Comparison of ENCODE assay signal across 1 cellular context in the genomic region with DNA sequence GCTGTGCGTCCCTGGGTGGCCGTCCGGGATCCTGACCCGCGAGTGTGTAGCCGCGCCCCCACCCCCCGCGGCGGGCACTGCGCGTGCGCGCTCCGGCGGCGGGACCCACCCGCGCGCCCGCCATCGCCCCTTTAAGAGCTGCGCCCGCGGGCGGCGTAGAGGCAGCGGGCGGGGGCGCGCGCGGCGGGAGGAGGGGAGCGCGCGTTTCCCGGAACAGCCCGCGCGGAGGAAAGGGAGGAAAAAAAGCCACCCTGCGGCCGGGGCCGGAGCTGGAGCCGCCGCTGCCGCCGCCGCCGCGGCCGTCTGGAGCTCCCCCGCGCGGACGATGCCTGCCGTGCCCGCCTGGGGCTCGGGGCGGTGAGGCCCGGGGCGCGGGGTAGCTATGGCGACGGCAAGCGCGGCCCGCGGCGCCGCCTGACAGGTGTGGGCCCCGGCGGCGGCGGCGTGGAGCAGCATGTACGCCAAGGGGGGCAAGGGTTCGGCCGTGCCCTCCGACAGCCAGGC.
TF ChIP-seq lines count a peak whose summit lies in the region.

A gene (plus strand): TSS at position 204 of the 504 bp plus-strand sequence. CDS start 251 bp downstream, at position 455.

TF ChIP-seq in K562, 482 proteins besides CTCF, POLR2A, EP300 and RAD21 (continued from another document and continues in another):
- TF ChIP-seq, protein P1, sequence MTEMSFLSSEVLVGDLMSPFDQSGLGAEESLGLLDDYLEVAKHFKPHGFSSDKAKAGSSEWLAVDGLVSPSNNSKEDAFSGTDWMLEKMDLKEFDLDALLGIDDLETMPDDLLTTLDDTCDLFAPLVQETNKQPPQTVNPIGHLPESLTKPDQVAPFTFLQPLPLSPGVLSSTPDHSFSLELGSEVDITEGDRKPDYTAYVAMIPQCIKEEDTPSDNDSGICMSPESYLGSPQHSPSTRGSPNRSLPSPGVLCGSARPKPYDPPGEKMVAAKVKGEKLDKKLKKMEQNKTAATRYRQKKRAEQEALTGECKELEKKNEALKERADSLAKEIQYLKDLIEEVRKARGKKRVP (CRISPR knock-in tag; IDR thresholded peaks at IDR 0.05) = no peak
- TF ChIP-seq, protein P2, sequence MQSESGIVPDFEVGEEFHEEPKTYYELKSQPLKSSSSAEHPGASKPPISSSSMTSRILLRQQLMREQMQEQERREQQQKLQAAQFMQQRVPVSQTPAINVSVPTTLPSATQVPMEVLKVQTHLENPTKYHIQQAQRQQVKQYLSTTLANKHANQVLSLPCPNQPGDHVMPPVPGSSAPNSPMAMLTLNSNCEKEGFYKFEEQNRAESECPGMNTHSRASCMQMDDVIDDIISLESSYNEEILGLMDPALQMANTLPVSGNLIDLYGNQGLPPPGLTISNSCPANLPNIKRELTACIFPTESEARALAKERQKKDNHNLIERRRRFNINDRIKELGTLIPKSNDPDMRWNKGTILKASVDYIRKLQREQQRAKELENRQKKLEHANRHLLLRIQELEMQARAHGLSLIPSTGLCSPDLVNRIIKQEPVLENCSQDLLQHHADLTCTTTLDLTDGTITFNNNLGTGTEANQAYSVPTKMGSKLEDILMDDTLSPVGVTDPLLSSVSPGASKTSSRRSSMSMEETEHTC (IDR thresholded peaks at IDR 0.05) = no peak
- TF ChIP-seq XRCC3 (IDR thresholded peaks at IDR 0.05) (no peak), HLTF (IDR thresholded peaks at IDR 0.05) (no peak), HNRNPH1 (optimal IDR thresholded peaks at IDR 0.05; ENCODE audit: low read depth, low read length) (no peak), MIER1 (IDR thresholded peaks at IDR 0.05; ENCODE audit: low read depth) (no peak), HSF4 (CRISPR knock-in tag; IDR thresholded peaks at IDR 0.05; ENCODE audit: borderline replicate concordance) (no peak), NONO (IDR thresholded peaks at IDR 0.05; ENCODE audit: low read depth in 2 of 2, low read length in 1 of 2) (peak in 1 of 2 experiments; percentile 90; a peak in 2 of 4 replicates), PYGO2 (tag; IDR thresholded peaks at IDR 0.05) (no peak), TFAM (CRISPR knock-in tag; conservative IDR thresholded peaks at IDR 0.05) (no peak), EGR1 (conservative IDR thresholded peaks at IDR 0.05) (no peak), ZNF354B (CRISPR knock-in tag; IDR thresholded peaks at IDR 0.05) (no peak), BCL6 (CRISPR knock-in tag; IDR thresholded peaks at IDR 0.05) (no peak), RCOR1 (IDR thresholded peaks at IDR 0.05; ENCODE audit: borderline replicate concordance in 1 of 2, low read depth in 2 of 2, low read length in 2 of 2) (peak in 1 of 2 experiments; percentile 9; a peak in 2 of 4 replicates), FOS (IDR thresholded peaks at IDR 0.05; ENCODE audit: extremely low read depth, insufficient read length) (no peak), MTF1 (CRISPR knock-in tag; IDR thresholded peaks at IDR 0.05; ENCODE audit: borderline replicate concordance) (no peak), ZNF3 (CRISPR knock-in tag; IDR thresholded peaks at IDR 0.05) (no peak), ZNF316 (IDR thresholded peaks at IDR 0.05) (no peak), ZNF583 (CRISPR knock-in tag; IDR thresholded peaks at IDR 0.05) (no peak), BRF1 (IDR thresholded peaks at IDR 0.05; ENCODE audit: borderline replicate concordance, extremely low read depth, insufficient read length) (no peak), NRF1 (conservative IDR thresholded peaks at IDR 0.05 in 1 of 2, IDR thresholded peaks at IDR 0.05 in 1 of 2) (peak in 1 of 2 experiments; percentile 92; a peak in 3 of 4 replicates), ZNF696 (CRISPR knock-in tag; conservative IDR thresholded peaks at IDR 0.05) (no peak), CAMTA2 (CRISPR knock-in tag; conservative IDR thresholded peaks at IDR 0.05) (no peak), TRIM28 (IDR thresholded peaks at IDR 0.05) (no peak), SMARCE1 (IDR thresholded peaks at IDR 0.05) (no peak), MAFF (IDR thresholded peaks at IDR 0.05; ENCODE audit: low read length) (no peak), NR1H2 (CRISPR knock-in tag; IDR thresholded peaks at IDR 0.05) (no peak), KHSRP (IDR thresholded peaks at IDR 0.05) (no peak)
- TF ChIP-seq, protein P3, sequence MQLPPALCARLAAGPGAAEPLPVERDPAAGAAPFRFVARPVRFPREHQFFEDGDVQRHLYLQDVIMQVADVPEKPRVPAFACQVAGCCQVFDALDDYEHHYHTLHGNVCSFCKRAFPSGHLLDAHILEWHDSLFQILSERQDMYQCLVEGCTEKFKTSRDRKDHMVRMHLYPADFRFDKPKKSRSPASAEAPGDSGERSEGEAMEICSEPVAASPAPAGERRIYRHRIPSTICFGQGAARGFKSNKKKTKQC (CRISPR knock-in tag; IDR thresholded peaks at IDR 0.05) = peak; percentile 27; the same call in 1 of the 2 replicates
- TF ChIP-seq, protein P4, sequence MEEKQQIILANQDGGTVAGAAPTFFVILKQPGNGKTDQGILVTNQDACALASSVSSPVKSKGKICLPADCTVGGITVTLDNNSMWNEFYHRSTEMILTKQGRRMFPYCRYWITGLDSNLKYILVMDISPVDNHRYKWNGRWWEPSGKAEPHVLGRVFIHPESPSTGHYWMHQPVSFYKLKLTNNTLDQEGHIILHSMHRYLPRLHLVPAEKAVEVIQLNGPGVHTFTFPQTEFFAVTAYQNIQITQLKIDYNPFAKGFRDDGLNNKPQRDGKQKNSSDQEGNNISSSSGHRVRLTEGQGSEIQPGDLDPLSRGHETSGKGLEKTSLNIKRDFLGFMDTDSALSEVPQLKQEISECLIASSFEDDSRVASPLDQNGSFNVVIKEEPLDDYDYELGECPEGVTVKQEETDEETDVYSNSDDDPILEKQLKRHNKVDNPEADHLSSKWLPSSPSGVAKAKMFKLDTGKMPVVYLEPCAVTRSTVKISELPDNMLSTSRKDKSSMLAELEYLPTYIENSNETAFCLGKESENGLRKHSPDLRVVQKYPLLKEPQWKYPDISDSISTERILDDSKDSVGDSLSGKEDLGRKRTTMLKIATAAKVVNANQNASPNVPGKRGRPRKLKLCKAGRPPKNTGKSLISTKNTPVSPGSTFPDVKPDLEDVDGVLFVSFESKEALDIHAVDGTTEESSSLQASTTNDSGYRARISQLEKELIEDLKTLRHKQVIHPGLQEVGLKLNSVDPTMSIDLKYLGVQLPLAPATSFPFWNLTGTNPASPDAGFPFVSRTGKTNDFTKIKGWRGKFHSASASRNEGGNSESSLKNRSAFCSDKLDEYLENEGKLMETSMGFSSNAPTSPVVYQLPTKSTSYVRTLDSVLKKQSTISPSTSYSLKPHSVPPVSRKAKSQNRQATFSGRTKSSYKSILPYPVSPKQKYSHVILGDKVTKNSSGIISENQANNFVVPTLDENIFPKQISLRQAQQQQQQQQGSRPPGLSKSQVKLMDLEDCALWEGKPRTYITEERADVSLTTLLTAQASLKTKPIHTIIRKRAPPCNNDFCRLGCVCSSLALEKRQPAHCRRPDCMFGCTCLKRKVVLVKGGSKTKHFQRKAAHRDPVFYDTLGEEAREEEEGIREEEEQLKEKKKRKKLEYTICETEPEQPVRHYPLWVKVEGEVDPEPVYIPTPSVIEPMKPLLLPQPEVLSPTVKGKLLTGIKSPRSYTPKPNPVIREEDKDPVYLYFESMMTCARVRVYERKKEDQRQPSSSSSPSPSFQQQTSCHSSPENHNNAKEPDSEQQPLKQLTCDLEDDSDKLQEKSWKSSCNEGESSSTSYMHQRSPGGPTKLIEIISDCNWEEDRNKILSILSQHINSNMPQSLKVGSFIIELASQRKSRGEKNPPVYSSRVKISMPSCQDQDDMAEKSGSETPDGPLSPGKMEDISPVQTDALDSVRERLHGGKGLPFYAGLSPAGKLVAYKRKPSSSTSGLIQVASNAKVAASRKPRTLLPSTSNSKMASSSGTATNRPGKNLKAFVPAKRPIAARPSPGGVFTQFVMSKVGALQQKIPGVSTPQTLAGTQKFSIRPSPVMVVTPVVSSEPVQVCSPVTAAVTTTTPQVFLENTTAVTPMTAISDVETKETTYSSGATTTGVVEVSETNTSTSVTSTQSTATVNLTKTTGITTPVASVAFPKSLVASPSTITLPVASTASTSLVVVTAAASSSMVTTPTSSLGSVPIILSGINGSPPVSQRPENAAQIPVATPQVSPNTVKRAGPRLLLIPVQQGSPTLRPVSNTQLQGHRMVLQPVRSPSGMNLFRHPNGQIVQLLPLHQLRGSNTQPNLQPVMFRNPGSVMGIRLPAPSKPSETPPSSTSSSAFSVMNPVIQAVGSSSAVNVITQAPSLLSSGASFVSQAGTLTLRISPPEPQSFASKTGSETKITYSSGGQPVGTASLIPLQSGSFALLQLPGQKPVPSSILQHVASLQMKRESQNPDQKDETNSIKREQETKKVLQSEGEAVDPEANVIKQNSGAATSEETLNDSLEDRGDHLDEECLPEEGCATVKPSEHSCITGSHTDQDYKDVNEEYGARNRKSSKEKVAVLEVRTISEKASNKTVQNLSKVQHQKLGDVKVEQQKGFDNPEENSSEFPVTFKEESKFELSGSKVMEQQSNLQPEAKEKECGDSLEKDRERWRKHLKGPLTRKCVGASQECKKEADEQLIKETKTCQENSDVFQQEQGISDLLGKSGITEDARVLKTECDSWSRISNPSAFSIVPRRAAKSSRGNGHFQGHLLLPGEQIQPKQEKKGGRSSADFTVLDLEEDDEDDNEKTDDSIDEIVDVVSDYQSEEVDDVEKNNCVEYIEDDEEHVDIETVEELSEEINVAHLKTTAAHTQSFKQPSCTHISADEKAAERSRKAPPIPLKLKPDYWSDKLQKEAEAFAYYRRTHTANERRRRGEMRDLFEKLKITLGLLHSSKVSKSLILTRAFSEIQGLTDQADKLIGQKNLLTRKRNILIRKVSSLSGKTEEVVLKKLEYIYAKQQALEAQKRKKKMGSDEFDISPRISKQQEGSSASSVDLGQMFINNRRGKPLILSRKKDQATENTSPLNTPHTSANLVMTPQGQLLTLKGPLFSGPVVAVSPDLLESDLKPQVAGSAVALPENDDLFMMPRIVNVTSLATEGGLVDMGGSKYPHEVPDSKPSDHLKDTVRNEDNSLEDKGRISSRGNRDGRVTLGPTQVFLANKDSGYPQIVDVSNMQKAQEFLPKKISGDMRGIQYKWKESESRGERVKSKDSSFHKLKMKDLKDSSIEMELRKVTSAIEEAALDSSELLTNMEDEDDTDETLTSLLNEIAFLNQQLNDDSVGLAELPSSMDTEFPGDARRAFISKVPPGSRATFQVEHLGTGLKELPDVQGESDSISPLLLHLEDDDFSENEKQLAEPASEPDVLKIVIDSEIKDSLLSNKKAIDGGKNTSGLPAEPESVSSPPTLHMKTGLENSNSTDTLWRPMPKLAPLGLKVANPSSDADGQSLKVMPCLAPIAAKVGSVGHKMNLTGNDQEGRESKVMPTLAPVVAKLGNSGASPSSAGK (IDR thresholded peaks at IDR 0.05) = no peak
- TF ChIP-seq, protein P5, sequence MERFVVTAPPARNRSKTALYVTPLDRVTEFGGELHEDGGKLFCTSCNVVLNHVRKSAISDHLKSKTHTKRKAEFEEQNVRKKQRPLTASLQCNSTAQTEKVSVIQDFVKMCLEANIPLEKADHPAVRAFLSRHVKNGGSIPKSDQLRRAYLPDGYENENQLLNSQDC (CRISPR knock-in tag; IDR thresholded peaks at IDR 0.05) = no peak
- TF ChIP-seq, protein P6, sequence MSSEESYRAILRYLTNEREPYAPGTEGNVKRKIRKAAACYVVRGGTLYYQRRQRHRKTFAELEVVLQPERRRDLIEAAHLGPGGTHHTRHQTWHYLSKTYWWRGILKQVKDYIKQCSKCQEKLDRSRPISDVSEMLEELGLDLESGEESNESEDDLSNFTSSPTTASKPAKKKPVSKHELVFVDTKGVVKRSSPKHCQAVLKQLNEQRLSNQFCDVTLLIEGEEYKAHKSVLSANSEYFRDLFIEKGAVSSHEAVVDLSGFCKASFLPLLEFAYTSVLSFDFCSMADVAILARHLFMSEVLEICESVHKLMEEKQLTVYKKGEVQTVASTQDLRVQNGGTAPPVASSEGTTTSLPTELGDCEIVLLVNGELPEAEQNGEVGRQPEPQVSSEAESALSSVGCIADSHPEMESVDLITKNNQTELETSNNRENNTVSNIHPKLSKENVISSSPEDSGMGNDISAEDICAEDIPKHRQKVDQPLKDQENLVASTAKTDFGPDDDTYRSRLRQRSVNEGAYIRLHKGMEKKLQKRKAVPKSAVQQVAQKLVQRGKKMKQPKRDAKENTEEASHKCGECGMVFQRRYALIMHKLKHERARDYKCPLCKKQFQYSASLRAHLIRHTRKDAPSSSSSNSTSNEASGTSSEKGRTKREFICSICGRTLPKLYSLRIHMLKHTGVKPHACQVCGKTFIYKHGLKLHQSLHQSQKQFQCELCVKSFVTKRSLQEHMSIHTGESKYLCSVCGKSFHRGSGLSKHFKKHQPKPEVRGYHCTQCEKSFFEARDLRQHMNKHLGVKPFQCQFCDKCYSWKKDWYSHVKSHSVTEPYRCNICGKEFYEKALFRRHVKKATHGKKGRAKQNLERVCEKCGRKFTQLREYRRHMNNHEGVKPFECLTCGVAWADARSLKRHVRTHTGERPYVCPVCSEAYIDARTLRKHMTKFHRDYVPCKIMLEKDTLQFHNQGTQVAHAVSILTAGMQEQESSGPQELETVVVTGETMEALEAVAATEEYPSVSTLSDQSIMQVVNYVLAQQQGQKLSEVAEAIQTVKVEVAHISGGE (CRISPR knock-in tag; IDR thresholded peaks at IDR 0.05) = peak in 1 of 3 experiments; percentile 88; a peak in 2 of 6 replicates
- TF ChIP-seq, protein P7, sequence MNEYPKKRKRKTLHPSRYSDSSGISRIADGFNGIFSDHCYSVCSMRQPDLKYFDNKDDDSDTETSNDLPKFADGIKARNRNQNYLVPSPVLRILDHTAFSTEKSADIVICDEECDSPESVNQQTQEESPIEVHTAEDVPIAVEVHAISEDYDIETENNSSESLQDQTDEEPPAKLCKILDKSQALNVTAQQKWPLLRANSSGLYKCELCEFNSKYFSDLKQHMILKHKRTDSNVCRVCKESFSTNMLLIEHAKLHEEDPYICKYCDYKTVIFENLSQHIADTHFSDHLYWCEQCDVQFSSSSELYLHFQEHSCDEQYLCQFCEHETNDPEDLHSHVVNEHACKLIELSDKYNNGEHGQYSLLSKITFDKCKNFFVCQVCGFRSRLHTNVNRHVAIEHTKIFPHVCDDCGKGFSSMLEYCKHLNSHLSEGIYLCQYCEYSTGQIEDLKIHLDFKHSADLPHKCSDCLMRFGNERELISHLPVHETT (CRISPR knock-in tag; conservative IDR thresholded peaks at IDR 0.05 in 1 of 2, IDR thresholded peaks at IDR 0.05 in 1 of 2) = peak in 1 of 2 experiments; percentile 99; a peak in 2 of 4 replicates
- TF ChIP-seq, protein P8, sequence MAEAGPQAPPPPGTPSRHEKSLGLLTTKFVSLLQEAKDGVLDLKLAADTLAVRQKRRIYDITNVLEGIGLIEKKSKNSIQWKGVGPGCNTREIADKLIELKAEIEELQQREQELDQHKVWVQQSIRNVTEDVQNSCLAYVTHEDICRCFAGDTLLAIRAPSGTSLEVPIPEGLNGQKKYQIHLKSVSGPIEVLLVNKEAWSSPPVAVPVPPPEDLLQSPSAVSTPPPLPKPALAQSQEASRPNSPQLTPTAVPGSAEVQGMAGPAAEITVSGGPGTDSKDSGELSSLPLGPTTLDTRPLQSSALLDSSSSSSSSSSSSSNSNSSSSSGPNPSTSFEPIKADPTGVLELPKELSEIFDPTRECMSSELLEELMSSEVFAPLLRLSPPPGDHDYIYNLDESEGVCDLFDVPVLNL (CRISPR knock-in tag; IDR thresholded peaks at IDR 0.05; ENCODE audit: low read depth) = no peak
- TF ChIP-seq, protein P9, sequence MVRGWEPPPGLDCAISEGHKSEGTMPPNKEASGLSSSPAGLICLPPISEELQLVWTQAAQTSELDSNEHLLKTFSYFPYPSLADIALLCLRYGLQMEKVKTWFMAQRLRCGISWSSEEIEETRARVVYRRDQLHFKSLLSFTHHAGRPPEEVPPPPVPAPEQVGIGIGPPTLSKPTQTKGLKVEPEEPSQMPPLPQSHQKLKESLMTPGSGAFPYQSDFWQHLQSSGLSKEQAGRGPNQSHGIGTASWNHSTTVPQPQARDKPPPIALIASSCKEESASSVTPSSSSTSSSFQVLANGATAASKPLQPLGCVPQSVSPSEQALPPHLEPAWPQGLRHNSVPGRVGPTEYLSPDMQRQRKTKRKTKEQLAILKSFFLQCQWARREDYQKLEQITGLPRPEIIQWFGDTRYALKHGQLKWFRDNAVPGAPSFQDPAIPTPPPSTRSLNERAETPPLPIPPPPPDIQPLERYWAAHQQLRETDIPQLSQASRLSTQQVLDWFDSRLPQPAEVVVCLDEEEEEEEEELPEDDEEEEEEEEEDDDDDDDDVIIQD (CRISPR knock-in tag; IDR thresholded peaks at IDR 0.05) = no peak
